ENCODE assay signal across 10 cellular contexts in the genomic region with DNA sequence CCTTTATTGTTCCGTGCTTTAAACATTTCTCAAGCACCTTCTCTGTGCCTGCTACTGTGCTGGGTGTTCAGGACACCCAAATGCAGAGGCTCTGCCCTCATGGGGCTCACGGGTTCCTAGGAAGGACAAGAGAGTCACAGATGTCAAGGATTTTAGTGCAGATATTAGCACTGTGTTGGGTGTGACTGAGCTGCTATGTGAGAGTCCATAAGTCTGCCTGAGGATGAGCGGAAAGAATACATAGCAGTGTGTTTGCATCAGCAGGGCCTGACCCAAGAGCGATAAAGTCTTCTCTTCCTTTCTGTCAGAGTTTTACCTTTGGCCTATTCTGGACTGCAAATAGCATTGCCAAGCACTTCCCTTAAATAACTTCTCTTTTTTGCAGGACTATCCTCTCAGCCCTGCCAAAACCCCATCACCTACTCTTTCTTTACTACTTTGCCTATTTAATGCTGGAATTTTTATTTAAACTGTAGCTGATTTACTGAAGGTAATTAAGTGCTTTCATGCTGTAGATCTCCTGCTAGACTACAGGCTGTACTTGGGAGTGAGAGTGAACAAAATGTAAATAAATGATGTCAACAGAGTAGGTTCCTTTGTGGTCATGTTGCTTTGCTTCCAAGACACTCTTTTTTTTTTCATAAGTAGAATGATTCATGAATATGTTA.
DNase-seq lines count a peak whose midpoint lies in the region; ATAC-seq, FAIRE-seq and TF ChIP-seq lines count a peak whose summit lies in the region.
"Had no signal": no experiment of that assay in that cellular context is flagged by ENCODE, and none has a peak within 500 bp of the region (broad histone marks: within the 10 kb centered on the region; RNA-seq: fewer than 3 reads in every experiment).

No MANE protein-coding gene starts in this region.

- FAIRE-seq in frontal cortex (lab: Jason Lieb, UNC), result no peak
- no peak for FAIRE-seq in GM12892 (lab: Jason Lieb, UNC)

- H3K27me3 ChIP-seq in adrenal gland, result no peaks in the 10 kb centered on the region
- H3K27me3 ChIP-seq: dorsolateral prefrontal cortex had no signal

- H3K4me3 ChIP-seq in foreskin fibroblast (ENCODE audit: low read depth in 1 of 2, low read length in 2 of 2) (no peak overlapping the region), adrenal gland (no peak overlapping the region)
- H3K4me3 ChIP-seq: dorsolateral prefrontal cortex had no signal

- peak overlapping the region in 1 of 5 donors; percentile 61 for H3K27ac ChIP-seq in adrenal gland

- ATAC-seq in SK-N-SH treated with all-trans-retinoic acid at 6 μM for 48 hours (peak; percentile 55), sciatic nerve (peak; percentile 69)

- peak; percentile 14 for DNase-seq in GM03348 (ENCODE audit: low spot score)
- DNase-seq in foreskin fibroblast, result peak; percentile 27 to 51
- no peak for DNase-seq in sciatic nerve (ENCODE audit: low spot score)
- no peak for DNase-seq in frontal cortex (ENCODE audit: low spot score in 2 of 2)
- no peak for DNase-seq in LoVo (ENCODE audit: low spot score)
- no peak for DNase-seq in GM12892 (ENCODE audit: insufficient read length)
- no peak for DNase-seq in adrenal gland
- DNase-seq: dorsolateral prefrontal cortex, NCI-H2171 treated with DMSO at 0.1 percent for 48 hours had no signal

- no peaks in the 10 kb centered on the region for H3K9me3 ChIP-seq in adrenal gland (replicated peaks in 1 of 3)

- no peaks in the 10 kb centered on the region for H3K36me3 ChIP-seq in adrenal gland (replicated peaks in 1 of 2)

- peaks cover 21 to 40% of the 10 kb centered on the region in 2 donors for H3K4me1 ChIP-seq in adrenal gland (replicated peaks in 1 of 2)

- TF ChIP-seq POLR2A in GM12892 (IDR thresholded peaks at IDR 0.05; ENCODE audit: low read depth, low read length) (no peak), adrenal gland (IDR thresholded peaks at IDR 0.05) (no peak)

- TF ChIP-seq CTCF in foreskin fibroblast (IDR thresholded peaks at IDR 0.05; ENCODE audit: low read depth, low read length), result no peak
- no peak for TF ChIP-seq CTCF in adrenal gland (IDR thresholded peaks at IDR 0.05)

- WGBS in adrenal gland, 4 donors, result 67 to 69% (median 68%) methylated on average over 4 of the region's 4 CpGs

- intact Hi-C loops in sciatic nerve (cut with DNase I) (no loop called here), adrenal gland (cut with DNase I) (no loop called here)

TF ChIP-seq in SK-N-SH treated with all-trans-retinoic acid at 6 μM for 48 hours, 23 proteins besides CTCF, POLR2A, EP300 and RAD21:
- no peak for TF ChIP-seq CSDC2 (CRISPR knock-in tag; IDR thresholded peaks at IDR 0.05)
TF ChIP-seq in SK-N-SH treated with all-trans-retinoic acid at 6 μM for 48 hours: peak in this region for 0.

Comparison
In these comparisons a context has a peak if more than half of its experiments do, and no peak if none do; other contexts are left out.
1. DNase-seq: peak in GM03348 (single experiment) and foreskin fibroblast (2 of 2); none in sciatic nerve (single experiment), frontal cortex (0 of 2), LoVo (single experiment), GM12892 (single experiment) and adrenal gland (0 of 7).